ENCODE assay signal across 7 cellular contexts in genomic region chr11:64298966-64299846, GRCh38.
DNase-seq lines count a peak whose midpoint lies in the region; ATAC-seq and TF ChIP-seq lines count a peak whose summit lies in the region.

No MANE protein-coding gene starts in this region.

- no peaks in the 10 kb centered on the region for H3K36me3 Mint-ChIP-seq in stimulated activated naive B cell treated with anti-CD40 and anti-IgM and Interleukin-4, amounts not matched to agents 10 μg/mL and 1 μg/mL and 100 μg/mL, for 72 hours

- DNase-seq in HFF-Myc (ENCODE audit: extremely low read depth, low read depth): no peak
- DNase-seq in astrocyte of the hippocampus (ENCODE audit: low read depth, low spot score): peak; percentile 63
- peak; percentile 51 for DNase-seq in left kidney (ENCODE audit: low read depth, low spot score)
- no peak for DNase-seq in stimulated activated naive B cell treated with anti-CD40 and anti-IgM and Interleukin-4, amounts not matched to agents 10 μg/mL and 1 μg/mL and 100 μg/mL, for 72 hours
- no peak for DNase-seq in NCI-H2196 (lab: John Stamatoyannopoulos, UW; ENCODE audit: unreplicated experiment)

- H3K4me1 Mint-ChIP-seq in stimulated activated naive B cell treated with anti-CD40 and anti-IgM and Interleukin-4, amounts not matched to agents 10 μg/mL and 1 μg/mL and 100 μg/mL, for 72 hours: peaks cover 24 to 39% of the 10 kb centered on the region in 2 donors

- no peak for ATAC-seq in stimulated activated naive B cell treated with anti-CD40 and anti-IgM and Interleukin-4, amounts not matched to agents 10 μg/mL and 1 μg/mL and 100 μg/mL, for 72 hours (replicated peaks)
- ATAC-seq in GM19035 (IDR thresholded peaks at IDR 0.05; ENCODE audit: unreplicated experiment) (no peak), GM18861 (IDR thresholded peaks at IDR 0.05; ENCODE audit: unreplicated experiment) (no peak)

- no peak for TF ChIP-seq CTCF in HFF-Myc (IDR thresholded peaks at IDR 0.05; ENCODE audit: low read depth, low read length, missing control alignments)

- no peaks in the 10 kb centered on the region for H3K9me3 Mint-ChIP-seq in stimulated activated naive B cell treated with anti-CD40 and anti-IgM and Interleukin-4, amounts not matched to agents 10 μg/mL and 1 μg/mL and 100 μg/mL, for 72 hours

- peak overlapping the region; percentile 84 to 85 for H3K4me3 Mint-ChIP-seq in stimulated activated naive B cell treated with anti-CD40 and anti-IgM and Interleukin-4, amounts not matched to agents 10 μg/mL and 1 μg/mL and 100 μg/mL, for 72 hours

- H3K27ac Mint-ChIP-seq in stimulated activated naive B cell treated with anti-CD40 and anti-IgM and Interleukin-4, amounts not matched to agents 10 μg/mL and 1 μg/mL and 100 μg/mL, for 72 hours: peak overlapping the region; percentile 65

- H3K27me3 Mint-ChIP-seq in stimulated activated naive B cell treated with anti-CD40 and anti-IgM and Interleukin-4, amounts not matched to agents 10 μg/mL and 1 μg/mL and 100 μg/mL, for 72 hours: peaks cover 55 to 76% of the 10 kb centered on the region in 2 donors

- H3K4me3 ChIP-seq in HFF-Myc (replicated peaks; ENCODE audit: low read depth, low read length): 0 out of 2 replicates have a peak overlapping the region, but pooled peaks have one; percentile 3

Comparison
In these comparisons a context has a peak if more than half of its experiments do, and no peak if none do; other contexts are left out.
1. DNase-seq: peak in astrocyte of the hippocampus (single experiment) and left kidney (single experiment); none in HFF-Myc (single experiment), stimulated activated naive B cell treated with anti-CD40 and anti-IgM and Interleukin-4, amounts not matched to agents 10 μg/mL and 1 μg/mL and 100 μg/mL, for 72 hours (single experiment) and NCI-H2196 (single experiment).